8 cellular contexts compared by ENCODE assay signal in the genomic region with DNA sequence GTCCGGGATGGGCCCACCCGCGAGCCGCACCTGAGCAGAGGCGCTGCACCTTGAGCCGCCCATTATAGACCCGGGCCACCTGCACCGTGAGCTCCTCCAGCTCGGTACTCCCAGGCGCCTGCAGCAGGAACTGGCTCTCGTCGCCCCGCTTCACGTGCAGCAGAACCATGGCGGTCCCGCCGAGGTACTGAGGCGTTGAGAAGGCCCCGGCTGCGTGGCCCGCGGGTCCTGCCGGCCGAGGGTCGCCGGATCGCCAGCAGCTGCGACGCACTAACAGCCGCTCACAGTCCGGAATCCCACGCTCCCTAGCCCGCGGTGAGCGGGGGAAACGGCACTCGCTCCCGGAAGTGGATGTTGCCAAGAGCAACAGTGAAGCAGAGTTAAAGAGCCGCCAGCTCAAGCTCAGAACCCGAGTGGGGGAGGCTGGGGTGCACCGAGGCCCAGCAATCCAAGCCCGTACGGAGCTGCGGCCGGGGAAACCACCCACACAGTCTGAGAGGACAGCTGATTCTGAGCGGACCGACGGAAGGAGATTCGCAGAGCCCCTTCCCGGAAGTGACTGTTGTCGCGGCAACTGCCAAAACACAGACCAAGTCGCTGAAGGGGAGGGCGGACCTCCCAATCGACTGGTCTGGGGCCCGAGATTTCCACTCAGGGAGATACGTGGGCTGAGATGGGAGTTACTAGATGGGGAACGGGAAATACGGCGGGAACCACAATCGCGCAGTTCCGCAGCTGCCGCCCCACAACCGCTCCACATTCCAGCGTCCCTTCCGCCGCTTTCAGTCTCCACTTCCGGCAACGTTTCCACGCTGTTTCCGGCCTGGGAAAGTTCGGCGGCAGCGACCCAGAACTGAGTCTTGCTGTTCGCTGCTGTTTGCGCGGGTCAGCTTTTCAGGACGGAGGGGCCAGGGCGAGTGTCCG. TPM values are rescaled to one million over a fixed set of nuclear protein-coding genes. Genes with fewer than 3 reads are reported as not detected.
DNase-seq lines count a peak whose midpoint lies in the region; ATAC-seq, FAIRE-seq and TF ChIP-seq lines count a peak whose summit lies in the region.

A gene with protein sequence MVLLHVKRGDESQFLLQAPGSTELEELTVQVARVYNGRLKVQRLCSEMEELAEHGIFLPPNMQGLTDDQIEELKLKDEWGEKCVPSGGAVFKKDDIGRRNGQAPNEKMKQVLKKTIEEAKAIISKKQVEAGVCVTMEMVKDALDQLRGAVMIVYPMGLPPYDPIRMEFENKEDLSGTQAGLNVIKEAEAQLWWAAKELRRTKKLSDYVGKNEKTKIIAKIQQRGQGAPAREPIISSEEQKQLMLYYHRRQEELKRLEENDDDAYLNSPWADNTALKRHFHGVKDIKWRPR (minus strand): TSS at position 303 of the 924 bp plus-strand sequence. CDS start 134 bp downstream, at position 169.

- no peaks in the 10 kb centered on the region for H3K27me3 ChIP-seq in A673 (replicated peaks; ENCODE audit: insufficient read depth, low read depth, low read length, poor library complexity)
- H3K27me3 ChIP-seq in WERI-Rb-1 (ENCODE audit: insufficient read depth, low read depth, severe bottlenecking): no peaks in the 10 kb centered on the region
- no peaks in the 10 kb centered on the region for H3K27me3 ChIP-seq in mammary epithelial cell (ENCODE audit: insufficient read depth, low read length)
- H3K27me3 ChIP-seq in iPS-20b (ENCODE audit: insufficient read depth, low read length): no peaks in the 10 kb centered on the region
- H3K27me3 ChIP-seq in small intestine (ENCODE audit: control insufficient read depth in 2 of 2, insufficient read depth in 2 of 2, low read length in 2 of 2): no peaks in the 10 kb centered on the region

- no peaks in the 10 kb centered on the region for H4K20me1 ChIP-seq in mammary epithelial cell (ENCODE audit: insufficient read depth, low read length)

- H3K4me3 ChIP-seq in A673 (ENCODE audit: low read depth, low read length, poor library complexity, severe bottlenecking): peak within 1 kb of the TSS; percentile 94
- peak within 1 kb of the TSS; percentile 72 for H3K4me3 ChIP-seq in WERI-Rb-1 (ENCODE audit: low read depth, low read length)
- H3K4me3 ChIP-seq in mammary epithelial cell (replicated peaks in 1 of 3; ENCODE audit: insufficient read depth in 1 of 3, low read depth in 2 of 3, low read length in 3 of 3): peak within 1 kb of the TSS; percentile 84 to 99 (median 99)
- peak within 1 kb of the TSS; percentile 86 for H3K4me3 ChIP-seq in iPS-20b (ENCODE audit: low read length)
- H3K4me3 ChIP-seq in small intestine (ENCODE audit: low read depth in 1 of 2, low read length in 2 of 2): peak within 1 kb of the TSS; percentile 71 to 90

- H3K9me3 ChIP-seq in A673 (ENCODE audit: low read depth, low read length, poor library complexity, severe bottlenecking) (no peaks in the 10 kb centered on the region), WERI-Rb-1 (ENCODE audit: severe bottlenecking) (no peaks in the 10 kb centered on the region), mammary epithelial cell (replicated peaks; ENCODE audit: insufficient read depth, low read length) (no peaks in the 10 kb centered on the region), iPS-20b (ENCODE audit: insufficient read depth, low read depth, low read length) (no peaks in the 10 kb centered on the region), small intestine (ENCODE audit: control insufficient read depth, low read depth) (no peaks in the 10 kb centered on the region)

- WGBS in mammary epithelial cell (ENCODE audit: low coverage, missing lambda C conversion rate): 2% methylated on average over 39 of the region's 81 CpGs
- 0% methylated on average over 81 of the region's 81 CpGs for WGBS in small intestine, 3 donors

- H3K4me1 ChIP-seq in A673 (ENCODE audit: insufficient read depth, low read length, poor library complexity, severe bottlenecking) (peaks cover 6% of the 10 kb centered on the region), mammary epithelial cell (ENCODE audit: insufficient read depth, low read length) (peaks cover 2% of the 10 kb centered on the region), iPS-20b (ENCODE audit: insufficient read depth, low read length) (no peaks in the 10 kb centered on the region), small intestine (ENCODE audit: control insufficient read depth in 2 of 2, insufficient read depth in 1 of 2, low read depth in 1 of 2, low read length in 1 of 2) (no peaks in the 10 kb centered on the region)

- dilution Hi-C loops in mammary epithelial cell (cut with HindIII; ENCODE audit: low sequenced_read_pairs): no loop called here

- no peak for TF ChIP-seq CTCF in A673 (conservative IDR thresholded peaks at IDR 0.05; ENCODE audit: low read depth, low read length)
- TF ChIP-seq CTCF in WERI-Rb-1 (IDR thresholded peaks at IDR 0.05; ENCODE audit: low read depth, low read length): no peak
- TF ChIP-seq CTCF in mammary epithelial cell (conservative IDR thresholded peaks at IDR 0.05 in 1 of 2, IDR thresholded peaks at IDR 0.05 in 1 of 2; ENCODE audit: extremely low read depth in 1 of 2, insufficient read depth in 1 of 2, low read depth in 1 of 2, low read length in 2 of 2): no peak

- DNase-seq in A673 (ENCODE audit: low spot score) (peak; percentile 95), NCI-H2196 treated with DMSO at 0.1 percent for 48 hours (lab: John Stamatoyannopoulos, UW; ENCODE audit: unreplicated experiment) (peak; percentile 84), WERI-Rb-1 (peak; percentile 96), mammary epithelial cell (peak; percentile 94), small intestine (peak; percentile 83)

- in situ Hi-C loops in mammary epithelial cell (cut with MboI; ENCODE audit: low sequenced_read_pairs in 2 of 2): no loop called here

- intact Hi-C loops in A673 (cut with micrococcal nuclease; ENCODE audit: unreplicated experiment): loop anchor here (5.0 kb wide), 1 partner anchor 115 kb away; a partner anchor contains a TSS
- intact Hi-C loops in mammary epithelial cell (cut with micrococcal nuclease): loop anchor here (1.0 kb wide), 1 partner anchor 116 kb away; a partner anchor contains a TSS

- peak within 1 kb of the TSS; percentile 90 for H3K27ac ChIP-seq in A673 (ENCODE audit: low read depth, low read length, poor library complexity, severe bottlenecking)
- peak within 1 kb of the TSS; percentile 75 for H3K27ac ChIP-seq in WERI-Rb-1
- peak within 1 kb of the TSS; percentile 98 for H3K27ac ChIP-seq in mammary epithelial cell (ENCODE audit: insufficient read depth, low read depth, low read length)
- H3K27ac ChIP-seq in iPS-20b (ENCODE audit: low read length): peak within 1 kb of the TSS; percentile 44
- peak within 1 kb of the TSS; percentile 56 to 92 for H3K27ac ChIP-seq in small intestine (ENCODE audit: low read depth in 1 of 2, low read length in 1 of 2)

- peak within 1 kb of the TSS; percentile 97 for H2AFZ ChIP-seq in mammary epithelial cell (ENCODE audit: low read depth, low read length)

- POLR2A ChIA-PET in A673 (lab: Charles Lee; ENCODE audit: low non-redundant PET): no interaction called here

- no peak for FAIRE-seq in small intestine (lab: Jason Lieb, UNC)

- ATAC-seq in GM18867 (IDR thresholded peaks at IDR 0.05; ENCODE audit: unreplicated experiment) (peak; percentile 94), HG03103 (IDR thresholded peaks at IDR 0.05; ENCODE audit: low read depth, unreplicated experiment) (peak; percentile 92)

- no TSS peak for BruUV-seq in A673 (replicated peaks; lab: Mats Ljungman, UMichigan)
- BruUV-seq in mammary epithelial cell (replicated peaks; lab: Mats Ljungman, UMichigan): no TSS peak

- peaks cover 28% of the 10 kb centered on the region for H3K79me2 ChIP-seq in mammary epithelial cell (ENCODE audit: insufficient read depth, low read length)

- peaks cover 19% of the 10 kb centered on the region for H3K36me3 ChIP-seq in A673 (ENCODE audit: insufficient read depth, low read length, poor library complexity, severe bottlenecking)
- H3K36me3 ChIP-seq in WERI-Rb-1: peaks cover 24% of the 10 kb centered on the region
- H3K36me3 ChIP-seq in mammary epithelial cell (ENCODE audit: insufficient read depth, low read length): peaks cover 3% of the 10 kb centered on the region
- peaks cover 26% of the 10 kb centered on the region for H3K36me3 ChIP-seq in iPS-20b (ENCODE audit: insufficient read depth, low read depth, low read length)
- peaks cover 0 to 4% of the 10 kb centered on the region in 2 donors for H3K36me3 ChIP-seq in small intestine (ENCODE audit: control insufficient read depth in 2 of 2, insufficient read depth in 2 of 2, low read length in 2 of 2)

- peak within 1 kb of the TSS; percentile 96 for H3K9ac ChIP-seq in mammary epithelial cell (ENCODE audit: insufficient read depth, low read length)
- peak within 1 kb of the TSS; percentile 94 for H3K9ac ChIP-seq in iPS-20b (ENCODE audit: low read depth, low read length)

- peak within 1 kb of the TSS; percentile 95 for H3K4me2 ChIP-seq in mammary epithelial cell (ENCODE audit: insufficient read depth, low read depth, low read length)

- CTCF ChIA-PET in A673 (lab: Charles Lee): interaction anchor here (1.0 kb wide), 1 partner anchor 12 kb away, joined by 6 read pairs; no protein-coding TSS in a partner anchor
- CTCF ChIA-PET in mammary epithelial cell (lab: Charles Lee; ENCODE audit: low non-redundant PET): no interaction called here

RNA-seq across cellular contexts. Expression of the gene that starts here (rescaled TPM):
- 54.8 and 55.2 TPM in 2 replicates for total RNA-seq in A673 (2021)
- 10 to 100 TPM; 15.3 to 48.9 TPM for total RNA-seq in mammary epithelial cell
- 29.9 TPM for polyA plus RNA-seq in mammary epithelial cell
- 6.3 TPM for polyA minus RNA-seq in mammary epithelial cell
- 10 to 100 TPM; 29.5 to 42.3 (median 32.2) TPM for polyA plus RNA-seq in small intestine

Comparison
In these comparisons a context has a peak if more than half of its experiments do, and no peak if none do; other contexts are left out.
1. Peak in every context shown above with its lines: DNase-seq, ATAC-seq, H3K4me3 ChIP-seq and H3K27ac ChIP-seq.
2. H3K27ac ChIP-seq: peak in every context shown above with its lines; median percentile 98 in mammary epithelial cell; 90 in A673; 75 in WERI-Rb-1; 74 in small intestine; 44 in iPS-20b.